In the genomic region with DNA sequence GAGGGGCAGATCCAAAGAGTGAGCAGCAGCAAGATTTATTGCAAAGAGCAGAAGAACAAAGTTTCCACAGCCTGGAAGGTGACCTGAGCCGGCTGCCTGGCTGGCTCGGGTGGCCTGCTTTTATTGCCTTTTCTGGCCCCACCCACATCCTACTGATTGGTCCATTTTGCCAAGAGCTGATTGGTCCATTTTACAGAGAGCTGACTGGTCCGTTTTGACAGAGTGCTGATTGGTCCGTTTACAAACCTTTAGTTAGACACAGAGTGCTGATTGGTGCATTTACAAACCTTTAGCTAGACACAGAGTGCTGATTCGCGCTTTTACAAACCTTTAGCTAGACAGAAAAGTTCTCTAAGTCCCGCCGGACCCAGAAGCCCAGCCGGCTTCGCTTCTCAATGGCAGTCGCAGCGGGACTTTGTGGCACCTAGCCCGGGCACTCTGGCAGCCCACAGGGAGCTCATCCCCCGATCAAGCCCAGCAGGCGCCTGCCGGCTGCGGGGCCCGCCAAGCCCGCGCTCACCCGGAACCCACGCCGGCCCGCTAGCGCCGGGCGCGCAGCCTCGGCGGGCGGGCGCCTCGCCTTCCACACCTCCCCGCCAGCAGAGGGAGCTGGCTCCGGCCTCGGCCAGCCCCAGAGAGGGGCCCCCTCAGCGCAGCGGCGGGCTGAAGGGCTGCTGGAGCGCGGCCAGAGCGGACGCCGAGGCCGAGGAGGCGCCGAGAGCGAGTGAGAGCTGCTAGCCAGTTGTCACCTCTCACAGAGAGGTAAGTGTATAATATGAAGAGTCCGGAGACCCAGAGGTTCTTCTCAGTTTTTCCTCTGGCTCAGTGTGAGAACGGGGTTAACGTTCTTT, we compare ENCODE assay signal across 9 cellular contexts.
DNase-seq lines count a peak whose midpoint lies in the region; ATAC-seq and TF ChIP-seq lines count a peak whose summit lies in the region.
"Had no signal": no experiment of that assay in that cellular context is flagged by ENCODE, and none has a peak within 500 bp of the region (broad histone marks: within the 10 kb centered on the region; RNA-seq: fewer than 3 reads in every experiment).

No MANE protein-coding gene starts in this region.

- ATAC-seq in GM18867 (IDR thresholded peaks at IDR 0.05; ENCODE audit: unreplicated experiment): peak; percentile 78

- TF ChIP-seq CTCF in fibroblast of villous mesenchyme (IDR thresholded peaks at IDR 0.05; ENCODE audit: insufficient read depth, low read depth, low read length) (no peak), prostate gland (IDR thresholded peaks at IDR 0.05) (no peak)

- no peak overlapping the region for H3K27ac ChIP-seq in prostate gland
- H3K27ac ChIP-seq: SJSA1 had no signal

- intact Hi-C loops in prostate gland (cut with DNase I): no loop called here

- H3K36me3 ChIP-seq in prostate gland: no peaks in the 10 kb centered on the region
- H3K36me3 ChIP-seq: SJSA1 had no signal

- peak; percentile 21 for DNase-seq in NCI-H1436 treated with DMSO at 0.1 percent for 48 hours (lab: John Stamatoyannopoulos, UW)
- peak; percentile 2 for DNase-seq in fibroblast of villous mesenchyme (ENCODE audit: low read depth)
- DNase-seq in prostate gland (ENCODE audit: low spot score): no peak
- DNase-seq in SIG-M5 (lab: John Stamatoyannopoulos, UW): no peak
- DNase-seq in NCI-H2107 treated with DMSO at 0.1 percent for 48 hours (lab: John Stamatoyannopoulos, UW; ENCODE audit: unreplicated experiment): no peak
- DNase-seq in stimulated activated naive CD4-positive, alpha-beta T cell (lab: John Stamatoyannopoulos, UW): no peak
- no peak for DNase-seq in activated CD4-positive, alpha-beta T cell treated with anti-CD3 and anti-CD28 coated beads for 48 hours

- H3K9me3 ChIP-seq in prostate gland: no peaks in the 10 kb centered on the region
- H3K9me3 ChIP-seq: SJSA1 had no signal

- H3K27me3 ChIP-seq in prostate gland (replicated peaks; ENCODE audit: insufficient read depth): no peaks in the 10 kb centered on the region
- H3K27me3 ChIP-seq: SJSA1 had no signal

- no peak for TF ChIP-seq POLR2A in prostate gland (IDR thresholded peaks at IDR 0.05)

- H3K4me3 ChIP-seq in fibroblast of villous mesenchyme (ENCODE audit: low read depth, low read length) (peak overlapping the region; percentile 46), prostate gland (peak overlapping the region; percentile 16 to 21)
- H3K4me3 ChIP-seq: SJSA1 had no signal

- 38% methylated on average over 49 of the region's 51 CpGs for WGBS in prostate gland

- H3K4me1 ChIP-seq in prostate gland (replicated peaks): no peaks in the 10 kb centered on the region
- H3K4me1 ChIP-seq: SJSA1 had no signal

Comparison
In these comparisons a context has a peak if more than half of its experiments do, and no peak if none do; other contexts are left out.
1. DNase-seq: peak in NCI-H1436 treated with DMSO at 0.1 percent for 48 hours (single experiment) and fibroblast of villous mesenchyme (single experiment); none in prostate gland (single experiment), SIG-M5 (single experiment), NCI-H2107 treated with DMSO at 0.1 percent for 48 hours (single experiment), stimulated activated naive CD4-positive, alpha-beta T cell (0 of 6) and activated CD4-positive, alpha-beta T cell treated with anti-CD3 and anti-CD28 coated beads for 48 hours (single experiment).